In the genomic region with DNA sequence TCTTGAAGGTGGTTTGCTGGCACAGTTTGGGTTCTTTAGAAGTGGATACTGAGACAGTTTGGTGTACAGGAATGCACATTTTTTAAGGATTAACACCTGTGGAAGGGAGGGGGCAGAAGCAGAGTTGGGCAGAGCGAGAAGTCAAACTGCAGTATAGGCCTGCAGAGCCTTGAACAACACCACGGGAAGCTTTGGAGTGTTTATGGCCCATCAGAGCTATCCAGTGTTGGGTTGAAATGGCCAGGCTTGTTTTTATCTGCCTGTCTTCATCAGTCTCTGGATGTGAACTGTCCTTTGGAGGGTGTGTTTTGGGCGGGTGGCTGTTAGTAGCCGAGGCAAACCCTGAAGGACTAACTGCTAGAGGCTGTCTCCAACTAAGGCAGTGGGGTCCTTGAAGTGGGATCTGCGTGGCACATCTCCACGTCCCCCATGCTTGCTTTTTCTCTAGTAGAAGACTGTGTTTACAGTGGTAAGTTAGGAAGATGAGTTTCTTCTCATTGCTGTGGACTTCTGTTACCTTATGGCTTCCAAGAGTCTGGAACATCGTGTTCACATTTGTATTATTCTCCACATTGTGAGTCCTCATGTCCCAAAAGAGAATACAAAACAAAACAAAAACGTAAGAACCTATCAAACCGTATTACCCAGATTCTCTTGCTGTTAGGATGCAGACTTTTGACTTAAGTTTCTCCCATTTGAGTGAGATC, we compare ENCODE assay signal across 17 cellular contexts. TPM values are rescaled to one million over a fixed set of nuclear protein-coding genes. Genes with fewer than 3 reads are reported as not detected.
DNase-seq lines count a peak whose midpoint lies in the region; ATAC-seq and TF ChIP-seq lines count a peak whose summit lies in the region.
"Had no signal": no experiment of that assay in that cellular context is flagged by ENCODE, and none has a peak within 500 bp of the region (broad histone marks: within the 10 kb centered on the region; RNA-seq: fewer than 3 reads in every experiment).

No MANE protein-coding gene starts in this region.

- no TSS peak for BruUV-seq in PC-9 (replicated peaks; lab: Mats Ljungman, UMichigan)

- H3K4me1 ChIP-seq in PC-9 (replicated peaks; ENCODE audit: insufficient read depth) (peaks cover 19% of the 10 kb centered on the region), hepatocyte (ENCODE audit: insufficient read depth) (no peaks in the 10 kb centered on the region)

- H3K4me3 ChIP-seq in PC-9 (no peak overlapping the region), hepatocyte (no peak overlapping the region)

- H3K79me2 ChIP-seq in PC-9 (ENCODE audit: low read depth) (no peaks in the 10 kb centered on the region), hepatocyte (peaks cover 2% of the 10 kb centered on the region)

- H3K4me3 Mint-ChIP-seq in activated naive CD4-positive, alpha-beta T cell treated with anti-CD3 and anti-CD28 coated beads for 36 hours, result peak overlapping the region; percentile 37
- no peak overlapping the region for H3K4me3 Mint-ChIP-seq in stimulated activated naive B cell treated with anti-CD40 and anti-IgM and Interleukin-4, amounts not matched to agents 10 μg/mL and 1 μg/mL and 100 μg/mL, for 72 hours

- H3K27me3 ChIP-seq in PC-9 (ENCODE audit: insufficient read depth, low read depth) (no peaks in the 10 kb centered on the region), hepatocyte (no peaks in the 10 kb centered on the region)

- H3K27me3 Mint-ChIP-seq in activated naive CD4-positive, alpha-beta T cell treated with anti-CD3 and anti-CD28 coated beads for 36 hours (ENCODE audit: low read depth), result no peaks in the 10 kb centered on the region
- H3K27me3 Mint-ChIP-seq in stimulated activated naive B cell treated with anti-CD40 and anti-IgM and Interleukin-4, amounts not matched to agents 10 μg/mL and 1 μg/mL and 100 μg/mL, for 72 hours, result no peaks in the 10 kb centered on the region

- no peaks in the 10 kb centered on the region for H3F3A ChIP-seq in PC-9 (ENCODE audit: insufficient read depth, low read depth)

- no peak for ATAC-seq in stimulated activated naive B cell treated with anti-CD40 and anti-IgM and Interleukin-4, amounts not matched to agents 10 μg/mL and 1 μg/mL and 100 μg/mL, for 72 hours (replicated peaks)
- ATAC-seq: right cardiac atrium, SK-N-SH treated with all-trans-retinoic acid at 6 μM for 48 hours had no signal

- H3K27ac Mint-ChIP-seq in activated naive CD4-positive, alpha-beta T cell treated with anti-CD3 and anti-CD28 coated beads for 36 hours, result peak overlapping the region; percentile 63
- H3K27ac Mint-ChIP-seq in stimulated activated naive B cell treated with anti-CD40 and anti-IgM and Interleukin-4, amounts not matched to agents 10 μg/mL and 1 μg/mL and 100 μg/mL, for 72 hours, result peak overlapping the region; percentile 0

- H3K36me3 Mint-ChIP-seq in activated naive CD4-positive, alpha-beta T cell treated with anti-CD3 and anti-CD28 coated beads for 36 hours (ENCODE audit: low read depth), result peaks cover 43% of the 10 kb centered on the region
- H3K36me3 Mint-ChIP-seq in stimulated activated naive B cell treated with anti-CD40 and anti-IgM and Interleukin-4, amounts not matched to agents 10 μg/mL and 1 μg/mL and 100 μg/mL, for 72 hours, result peaks cover 24 to 59% of the 10 kb centered on the region in 2 donors

- no peaks in the 10 kb centered on the region for H3K9me2 ChIP-seq in PC-9 (ENCODE audit: insufficient read depth)
- no peaks in the 10 kb centered on the region for H3K9me2 ChIP-seq in hepatocyte (replicated peaks; ENCODE audit: insufficient read depth)

- H3K9me3 ChIP-seq in PC-9 (ENCODE audit: insufficient read depth, low read depth) (no peaks in the 10 kb centered on the region), hepatocyte (ENCODE audit: low read depth) (no peaks in the 10 kb centered on the region)

- intact Hi-C loops in activated naive CD4-positive, alpha-beta T cell treated with anti-CD3 and anti-CD28 coated beads for 36 hours (cut with micrococcal nuclease), result no loop called here
- intact Hi-C loops in PC-9 (cut with micrococcal nuclease; ENCODE audit: unreplicated experiment), result no loop called here

- H3K4me2 ChIP-seq in PC-9, result no peak overlapping the region
- no peak overlapping the region for H3K4me2 ChIP-seq in hepatocyte

- H3K36me3 ChIP-seq in PC-9 (ENCODE audit: low read depth) (no peaks in the 10 kb centered on the region), hepatocyte (replicated peaks; ENCODE audit: insufficient read depth, low read depth) (no peaks in the 10 kb centered on the region)

- in situ Hi-C loops in GM13977 (cut with MboI; ENCODE audit: low pct_unique_long_range_greater_than_20kb, low sequenced_read_pairs, unreplicated experiment), result no loop called here

- WGBS in hepatocyte (ENCODE audit: low lambda C conversion rate, missing lambda C conversion rate), result 80% methylated on average over 9 of the region's 9 CpGs

- H3K4me1 Mint-ChIP-seq in activated naive CD4-positive, alpha-beta T cell treated with anti-CD3 and anti-CD28 coated beads for 36 hours (ENCODE audit: low read depth), result peaks cover 79% of the 10 kb centered on the region
- H3K4me1 Mint-ChIP-seq in stimulated activated naive B cell treated with anti-CD40 and anti-IgM and Interleukin-4, amounts not matched to agents 10 μg/mL and 1 μg/mL and 100 μg/mL, for 72 hours, result peaks cover 34 to 81% of the 10 kb centered on the region in 2 donors

- CTCF ChIA-PET in activated naive CD4-positive, alpha-beta T cell treated with anti-CD3 and anti-CD28 coated beads for 36 hours (lab: Charles Lee), result interaction anchor here (0.7 to 1.0 kb wide), 2 partner anchors 14 to 35 kb away, joined by 3 to 5 read pairs; no protein-coding TSS in a partner anchor
- CTCF ChIA-PET in PC-9 (lab: Charles Lee), result no interaction called here

- H3K9me3 Mint-ChIP-seq in activated naive CD4-positive, alpha-beta T cell treated with anti-CD3 and anti-CD28 coated beads for 36 hours, result peaks cover 5% of the 10 kb centered on the region
- H3K9me3 Mint-ChIP-seq in stimulated activated naive B cell treated with anti-CD40 and anti-IgM and Interleukin-4, amounts not matched to agents 10 μg/mL and 1 μg/mL and 100 μg/mL, for 72 hours, result peaks cover 0 to 4% of the 10 kb centered on the region in 2 donors

- no peak for DNase-seq in activated naive CD4-positive, alpha-beta T cell treated with anti-CD3 and anti-CD28 coated beads for 36 hours
- DNase-seq in activated naive CD4-positive, alpha-beta T cell treated with anti-CD3 and anti-CD28 coated beads, Interleukin-2, amount 50 U/mL, for 16 hours, result no peak
- DNase-seq in PC-9 (no peak), hepatocyte (ENCODE audit: low spot score) (no peak), GM13977 (ENCODE audit: low spot score) (no peak), dermis blood vessel endothelial cell (no peak), DMS153 treated with DMSO at 0.1 percent for 48 hours (lab: John Stamatoyannopoulos, UW; ENCODE audit: unreplicated experiment) (no peak)
- no peak for DNase-seq in stimulated activated naive B cell treated with anti-CD40 and anti-IgM and Interleukin-4, amounts not matched to agents 10 μg/mL and 1 μg/mL and 100 μg/mL, for 72 hours
- DNase-seq: ACHN; activated CD8-positive, alpha-beta memory T cell treated with anti-CD3 and anti-CD28 coated beads, Interleukin-2, amount 50 U/mL, for 4 hours; amniotic stem cell; hypothalamus; NCI-H1092 treated with DMSO at 0.1 percent for 48 hours; NCI-H2227 treated with DMSO at 0.1 percent for 48 hours; right cardiac atrium; stimulated activated CD4-positive, alpha-beta T cell treated with anti-CD3 and anti-CD28 coated beads, Interleukin-4, amount 100 ng/mL, for 1 hour had no signal

- no peaks in the 10 kb centered on the region for H4K20me1 ChIP-seq in PC-9 (ENCODE audit: insufficient read depth)
- no peaks in the 10 kb centered on the region for H4K20me1 ChIP-seq in hepatocyte (ENCODE audit: insufficient read depth, poor library complexity, severe bottlenecking)

- H3K27ac ChIP-seq in PC-9 (peak overlapping the region; percentile 54), hepatocyte (peak overlapping the region; percentile 21)

- H2AFZ ChIP-seq in PC-9 (no peak overlapping the region), hepatocyte (no peak overlapping the region)

- TF ChIP-seq CTCF in PC-9 (conservative IDR thresholded peaks at IDR 0.05) (no peak), hepatocyte (IDR thresholded peaks at IDR 0.05; ENCODE audit: poor library complexity) (no peak), GM13977 (IDR thresholded peaks at IDR 0.05; ENCODE audit: extremely low read depth, insufficient read depth, missing control alignments) (no peak)

- POLR2A ChIA-PET in PC-9 (lab: Charles Lee; ENCODE audit: unreplicated experiment), result no interaction called here

RNA-seq across cellular contexts. Expression of a gene that starts 41.0 kb away (rescaled TPM):
- 10 to 100 TPM; 37.6 to 41.6 TPM for total RNA-seq in activated naive CD4-positive, alpha-beta T cell treated with anti-CD3 and anti-CD28 coated beads for 36 hours
- total RNA-seq in PC-9 (2021), result 3.8 and 6.0 TPM in 2 replicates
- total RNA-seq in hepatocyte, result 8.1 and 10.5 TPM in 2 replicates
- 5.8 and 6.3 TPM in 2 replicates for polyA plus RNA-seq in hepatocyte
- total RNA-seq in dermis blood vessel endothelial cell, result 16.2 and 25.3 TPM in 2 replicates
